Comparison of ENCODE assay signal across 15 cellular contexts in genomic region chr14:99576761-99577705, GRCh38. TPM values are rescaled to one million over a fixed set of nuclear protein-coding genes. Genes with fewer than 3 reads are reported as not detected.
A peak's percentile ranks its signal among the peaks of the same experiment; 100 is the strongest.
DNase-seq lines count a peak whose midpoint lies in the region; ATAC-seq, FAIRE-seq and TF ChIP-seq lines count a peak whose summit lies in the region.
"Had no signal": no experiment of that assay in that cellular context is flagged by ENCODE, and none has a peak within 500 bp of the region (broad histone marks: within the 10 kb centered on the region; RNA-seq: fewer than 3 reads in every experiment).

No MANE protein-coding gene starts in this region.

- no peak for TF ChIP-seq RAD21 in HCT116 (IDR thresholded peaks at IDR 0.05; ENCODE audit: low read depth)

- TF ChIP-seq POLR2A in HCT116 (IDR thresholded peaks at IDR 0.05; ENCODE audit: borderline replicate concordance, extremely low read depth, insufficient read depth, insufficient read length) (no peak), adrenal gland (IDR thresholded peaks at IDR 0.05) (no peak), sigmoid colon (IDR thresholded peaks at IDR 0.05) (no peak)

- H3K9ac ChIP-seq in HCT116 (ENCODE audit: low read length) (peak overlapping the region; percentile 32; the same call in 1 of the 2 replicates), keratinocyte (ENCODE audit: control insufficient read depth, extremely low read depth, insufficient read depth, low read length) (peak overlapping the region; percentile 22)

- H2AFZ ChIP-seq in HCT116 (ENCODE audit: low read depth, low read length, poor library complexity, severe bottlenecking) (no peak overlapping the region), keratinocyte (ENCODE audit: control insufficient read depth, low read length) (no peak overlapping the region)

- H3K9me2 ChIP-seq in HCT116 (ENCODE audit: insufficient read depth), result no peaks in the 10 kb centered on the region

- WGBS in adrenal gland, 4 donors, result 80 to 88% (median 84%) methylated on average over 13 to 26 of the region's 26 CpGs
- WGBS in sigmoid colon, 2 donors, result 85 to 86% methylated on average over 26 of the region's 26 CpGs

- H3K4me3 ChIP-seq in HCT116 (replicated peaks in 1 of 2; ENCODE audit: low read depth in 1 of 2, low read length in 2 of 2) (no peak overlapping the region), adrenal gland (no peak overlapping the region), keratinocyte (ENCODE audit: control insufficient read depth in 2 of 3, extremely low read depth in 1 of 3, insufficient read depth in 2 of 3, low read depth in 1 of 3, low read length in 3 of 3) (no peak overlapping the region), sigmoid colon (no peak overlapping the region), BE2C (ENCODE audit: low read depth, low read length) (no peak overlapping the region)

- H3K4me2 ChIP-seq in HCT116 (ENCODE audit: low read length), result peak overlapping the region; percentile 82
- peak overlapping the region; percentile 27 for H3K4me2 ChIP-seq in keratinocyte (ENCODE audit: control insufficient read depth, extremely low read depth, insufficient read depth, low read depth, low read length)

- H3K4me1 ChIP-seq in HCT116 (ENCODE audit: control insufficient read depth in 1 of 2, insufficient read depth in 2 of 2, low read length in 2 of 2) (peaks cover 66 to 81% of the 10 kb centered on the region in 2 experiments), adrenal gland (replicated peaks in 1 of 2) (peaks cover 66 to 77% of the 10 kb centered on the region in 2 donors), keratinocyte (ENCODE audit: control insufficient read depth, extremely low read depth, insufficient read depth, low read length) (peaks cover 72% of the 10 kb centered on the region), sigmoid colon (peaks cover 0 to 100% (median 99%) of the 10 kb centered on the region in 4 donors), BE2C (peaks cover 67% of the 10 kb centered on the region)

- no peaks in the 10 kb centered on the region for H3K27me3 ChIP-seq in HCT116 (ENCODE audit: insufficient read depth, low read length)
- no peaks in the 10 kb centered on the region for H3K27me3 ChIP-seq in adrenal gland
- H3K27me3 ChIP-seq in keratinocyte (ENCODE audit: control insufficient read depth, extremely low read depth, insufficient read depth, low read length), result no peaks in the 10 kb centered on the region
- H3K27me3 ChIP-seq in sigmoid colon, result no peaks in the 10 kb centered on the region
- no peaks in the 10 kb centered on the region for H3K27me3 ChIP-seq in BE2C

- POLR2A ChIA-PET in HCT116 (lab: Charles Lee), result no interaction called here

- H3K79me2 ChIP-seq in HCT116 (ENCODE audit: insufficient read depth, low read length), result peaks cover 76% of the 10 kb centered on the region
- H3K79me2 ChIP-seq in keratinocyte (ENCODE audit: control insufficient read depth, insufficient read depth, low read length), result peaks cover 83% of the 10 kb centered on the region

- peak; percentile 13 for FAIRE-seq in keratinocyte (lab: Jason Lieb, UNC)
- FAIRE-seq: D721Med had no signal

- 0 out of 4 replicates have a peak, but pooled peaks cover 0 to 6% of the 10 kb centered on the region in 2 experiments for H3K36me3 ChIP-seq in HCT116 (ENCODE audit: control insufficient read depth in 1 of 2, insufficient read depth in 2 of 2, low read length in 2 of 2)
- H3K36me3 ChIP-seq in adrenal gland (replicated peaks in 1 of 2), result no peaks in the 10 kb centered on the region
- H3K36me3 ChIP-seq in keratinocyte (ENCODE audit: control insufficient read depth in 2 of 2, extremely low read depth in 1 of 2, insufficient read depth in 2 of 2, low read length in 2 of 2), result peaks cover 0 to 4% of the 10 kb centered on the region in 2 experiments
- no peaks in the 10 kb centered on the region for H3K36me3 ChIP-seq in sigmoid colon
- peaks cover 13% of the 10 kb centered on the region; the same call in 1 of the 2 replicates for H3K36me3 ChIP-seq in BE2C

- TF ChIP-seq CTCF in HCT116 (IDR thresholded peaks at IDR 0.05 in 2 of 3, conservative IDR thresholded peaks at IDR 0.05 in 1 of 3; ENCODE audit: borderline replicate concordance in 1 of 3, insufficient read depth in 1 of 3, low read depth in 2 of 3, low read length in 2 of 3) (no peak), adrenal gland (IDR thresholded peaks at IDR 0.05) (no peak), keratinocyte (optimal IDR thresholded peaks at IDR 0.05 in 1 of 3, IDR thresholded peaks at IDR 0.05 in 1 of 3, conservative IDR thresholded peaks at IDR 0.05 in 1 of 3; ENCODE audit: extremely low read depth in 1 of 3, insufficient read depth in 2 of 3, low read length in 3 of 3) (no peak), sigmoid colon (IDR thresholded peaks at IDR 0.05) (no peak), BE2C (IDR thresholded peaks at IDR 0.05; ENCODE audit: low read depth, low read length) (no peak)

- RAD21 ChIA-PET in HCT116 (lab: Charles Lee; ENCODE audit: low non-redundant PET in 1 of 2, low total read pairs in 2 of 2, uncharacterized antibody in 2 of 2, unreplicated experiment in 2 of 2), result interaction anchor here in 1 of 2 experiments (1.5 kb wide), 1 partner anchor 51 kb away, joined by 3 read pairs; no protein-coding TSS in a partner anchor

- H3K27ac ChIP-seq in HCT116 (ENCODE audit: low read depth, low read length), result peak overlapping the region; percentile 48; the same call in 1 of the 2 replicates
- H3K27ac ChIP-seq in adrenal gland, result peak overlapping the region in 3 of 5 donors; percentile 87 to 97 (median 91)
- peak overlapping the region; percentile 36 for H3K27ac ChIP-seq in keratinocyte (ENCODE audit: control insufficient read depth, insufficient read depth, low read length)
- peak overlapping the region; percentile 81 to 94 (median 86) for H3K27ac ChIP-seq in sigmoid colon

- H3K9me1 ChIP-seq in keratinocyte (ENCODE audit: control insufficient read depth, extremely low read depth, insufficient read depth, low read length), result peaks cover 6% of the 10 kb centered on the region

- intact Hi-C loops in HCT116 (cut with micrococcal nuclease) (no loop called here), adrenal gland (cut with DNase I) (no loop called here), sigmoid colon (cut with DNase I) (no loop called here)

- CTCF ChIA-PET in HCT116 (lab: Charles Lee), result interaction anchor here (0.5 to 2.5 kb wide), 2 partner anchors 27 to 58 kb away, joined by 3 to 8 read pairs; partner anchors contain the start of gene CCDC85C

- no peak for ATAC-seq in HCT116
- ATAC-seq: activated naive CD4-positive, alpha-beta T cell treated with anti-CD3 and anti-CD28 coated beads, Interleukin-2, amount 50 U/mL, for 72 hours had no signal

- no peak for TF ChIP-seq EP300 in sigmoid colon (IDR thresholded peaks at IDR 0.05)

- no TSS peak for BruUV-seq in HCT116 (replicated peaks; lab: Mats Ljungman, UMichigan)

- no peak for DNase-seq in HCT116 (ENCODE audit: low read depth, low spot score)
- no peak for DNase-seq in adrenal gland
- no peak for DNase-seq in keratinocyte (ENCODE audit: low read depth, low spot score)
- no peak for DNase-seq in sigmoid colon
- no peak for DNase-seq in OCI-M1 (lab: John Stamatoyannopoulos, UW)
- no peak for DNase-seq in NCI-H82 treated with DMSO at 0.1 percent for 48 hours (lab: John Stamatoyannopoulos, UW; ENCODE audit: unreplicated experiment)
- no peak for DNase-seq in BE2C
- no peak for DNase-seq in kidney glomerular epithelial cell (lab: John Stamatoyannopoulos, UW)
- DNase-seq: activated CD4-positive, alpha-beta T cell treated with anti-CD3 and anti-CD28 coated beads, Interleukin-2, amount 50 U/mL, for 1 hour; activated T-cell treated with anti-CD3 and anti-CD28 coated beads, Interleukin-2, amount 50 U/mL, for 24 hours; foreskin fibroblast; GF-D8; stimulated activated naive CD4-positive, alpha-beta T cell treated with Interleukin-2 at 50 U/mL for 16 hours had no signal

- dilution Hi-C loops in keratinocyte (cut with MboI; ENCODE audit: extremely low pct_ligation_motif_present, low sequenced_read_pairs), result no loop called here

- H3K9me3 ChIP-seq in HCT116 (ENCODE audit: control insufficient read depth in 1 of 2, insufficient read depth in 1 of 2, low read depth in 1 of 2, low read length in 2 of 2) (no peaks in the 10 kb centered on the region), adrenal gland (replicated peaks in 1 of 3) (no peaks in the 10 kb centered on the region), keratinocyte (ENCODE audit: control insufficient read depth, low read depth, low read length) (no peaks in the 10 kb centered on the region), sigmoid colon (no peaks in the 10 kb centered on the region), BE2C (no peaks in the 10 kb centered on the region)

- H4K20me1 ChIP-seq in HCT116 (ENCODE audit: insufficient read depth), result peaks cover 4% of the 10 kb centered on the region; the same call in 1 of the 2 replicates
- H4K20me1 ChIP-seq in keratinocyte (ENCODE audit: control insufficient read depth, extremely low read depth, insufficient read depth, low read length), result no peaks in the 10 kb centered on the region

TF ChIP-seq in HCT116, 20 proteins besides CTCF, POLR2A, EP300 and RAD21 (continues in another document):
- TF ChIP-seq SIN3A (IDR thresholded peaks at IDR 0.05; ENCODE audit: low read depth) (no peak), EZH2 (IDR thresholded peaks at IDR 0.05) (no peak), POLR2AphosphoS5 (IDR thresholded peaks at IDR 0.05; ENCODE audit: low read depth, low read length) (no peak), CBX3 (IDR thresholded peaks at IDR 0.05; ENCODE audit: low read depth) (no peak), JUND (IDR thresholded peaks at IDR 0.05) (no peak), CEBPB (IDR thresholded peaks at IDR 0.05; ENCODE audit: low read depth) (no peak), ZFX (IDR thresholded peaks at IDR 0.05) (no peak)
- TF ChIP-seq, protein P1, sequence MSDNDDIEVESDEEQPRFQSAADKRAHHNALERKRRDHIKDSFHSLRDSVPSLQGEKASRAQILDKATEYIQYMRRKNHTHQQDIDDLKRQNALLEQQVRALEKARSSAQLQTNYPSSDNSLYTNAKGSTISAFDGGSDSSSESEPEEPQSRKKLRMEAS (IDR thresholded peaks at IDR 0.05), result no peak

RNA-seq across cellular contexts. Expression of gene CCDC85C, which starts 27.0 kb away (rescaled TPM):
- total RNA-seq in HCT116 (2021; ENCODE audit: unreplicated experiment) (42.3 TPM), adrenal gland (10 to 100 TPM; 21.6 to 59.0 (median 41.3) TPM), sigmoid colon (10 to 100 TPM; 11.4 to 31.9 (median 23.9) TPM)
- polyA plus RNA-seq in HCT116 (2012), result 32.0 and 36.2 TPM in 2 replicates
- polyA plus RNA-seq in adrenal gland (10 to 100 TPM; 10.8 to 41.7 (median 23.4) TPM), keratinocyte (13.2 to 20.5 TPM (median 13.9 TPM) in 3 replicates), sigmoid colon (10 to 100 TPM; 12.6 to 79.0 (median 49.9) TPM)
- polyA plus RNA-seq in keratinocyte (2011; ENCODE audit: low read depth), result 11.3 TPM
- 11.4 and 22.7 TPM in 2 replicates for polyA plus RNA-seq in keratinocyte (2011; cell fraction: cytosol; rRNA removed)
- 18.7 and 22.5 TPM in 2 replicates for polyA plus RNA-seq in keratinocyte (2011; cell fraction: nucleus; rRNA removed)
- polyA plus RNA-seq in keratinocyte (2012; ENCODE audit: low replicate concordance), result 18.3 and 33.3 TPM in 2 replicates
- polyA minus RNA-seq in keratinocyte, result 21.5 to 37.0 TPM (median 30.4 TPM) in 3 replicates
- polyA minus RNA-seq in keratinocyte (2011; cell fraction: cytosol; rRNA and poly(A)+ RNA removed), result 44.9 TPM
- polyA minus RNA-seq in keratinocyte (2011; cell fraction: nucleus; rRNA and poly(A)+ RNA removed), result 14.4 and 18.8 TPM in 2 replicates
- polyA plus RNA-seq in BE2C (2012; ENCODE audit: insufficient read depth, insufficient read length, low read depth), result 66.5 TPM

Comparison
In these comparisons a context has a peak if more than half of its experiments do, and no peak if none do; other contexts are left out.
1. H3K27ac ChIP-seq: peak in every context shown above with its lines; median percentile 91 in adrenal gland; 86 in sigmoid colon; 48 in HCT116; 36 in keratinocyte.